8 cellular contexts compared by ENCODE assay signal in genomic region chr1:231421616-231421970, GRCh38. TPM values are rescaled to one million over a fixed set of nuclear protein-coding genes. Genes with fewer than 3 reads are reported as not detected.
DNase-seq lines count a peak whose midpoint lies in the region; ATAC-seq and TF ChIP-seq lines count a peak whose summit lies in the region.

No MANE protein-coding gene starts in this region.

- H3K36me3 Mint-ChIP-seq in activated CD8-positive, alpha-beta memory T cell treated with anti-CD3 and anti-CD28 coated beads, Interleukin-2, amount 10 ng/mL, durations not matched to agents 7 days and 5 days: peaks cover 29% of the 10 kb centered on the region
- peaks cover 28% of the 10 kb centered on the region for H3K36me3 Mint-ChIP-seq in activated naive CD8-positive, alpha-beta T cell treated with anti-CD3 and anti-CD28 coated beads for 36 hours
- no peaks in the 10 kb centered on the region for H3K36me3 Mint-ChIP-seq in progenitor cell of endocrine pancreas (ENCODE audit: insufficient read depth)

- H3K27me3 Mint-ChIP-seq in activated CD8-positive, alpha-beta memory T cell treated with anti-CD3 and anti-CD28 coated beads, Interleukin-2, amount 10 ng/mL, durations not matched to agents 7 days and 5 days: peaks cover 24% of the 10 kb centered on the region
- H3K27me3 Mint-ChIP-seq in activated naive CD8-positive, alpha-beta T cell treated with anti-CD3 and anti-CD28 coated beads for 36 hours: no peaks in the 10 kb centered on the region
- H3K27me3 Mint-ChIP-seq in progenitor cell of endocrine pancreas: no peaks in the 10 kb centered on the region

- peak overlapping the region; percentile 73 for H3K27ac Mint-ChIP-seq in activated CD8-positive, alpha-beta memory T cell treated with anti-CD3 and anti-CD28 coated beads, Interleukin-2, amount 10 ng/mL, durations not matched to agents 7 days and 5 days
- peak overlapping the region; percentile 45 for H3K27ac Mint-ChIP-seq in activated naive CD8-positive, alpha-beta T cell treated with anti-CD3 and anti-CD28 coated beads for 36 hours
- peak overlapping the region; percentile 47 for H3K27ac Mint-ChIP-seq in progenitor cell of endocrine pancreas

- no peak for TF ChIP-seq CTCF in HFF-Myc (IDR thresholded peaks at IDR 0.05; ENCODE audit: low read depth, low read length, missing control alignments)
- TF ChIP-seq CTCF in progenitor cell of endocrine pancreas (IDR thresholded peaks at IDR 0.05; ENCODE audit: unreplicated experiment): no peak

- H3K4me3 Mint-ChIP-seq in activated CD8-positive, alpha-beta memory T cell treated with anti-CD3 and anti-CD28 coated beads, Interleukin-2, amount 10 ng/mL, durations not matched to agents 7 days and 5 days: peak overlapping the region; percentile 88
- peak overlapping the region; percentile 73 for H3K4me3 Mint-ChIP-seq in activated naive CD8-positive, alpha-beta T cell treated with anti-CD3 and anti-CD28 coated beads for 36 hours
- peak overlapping the region; percentile 74 for H3K4me3 Mint-ChIP-seq in progenitor cell of endocrine pancreas (ENCODE audit: low read depth)

- peaks cover 46% of the 10 kb centered on the region for H3K4me1 Mint-ChIP-seq in activated CD8-positive, alpha-beta memory T cell treated with anti-CD3 and anti-CD28 coated beads, Interleukin-2, amount 10 ng/mL, durations not matched to agents 7 days and 5 days
- H3K4me1 Mint-ChIP-seq in activated naive CD8-positive, alpha-beta T cell treated with anti-CD3 and anti-CD28 coated beads for 36 hours: peaks cover 34% of the 10 kb centered on the region
- peaks cover 43% of the 10 kb centered on the region for H3K4me1 Mint-ChIP-seq in progenitor cell of endocrine pancreas (ENCODE audit: low read depth)

- H3K9me3 Mint-ChIP-seq in activated CD8-positive, alpha-beta memory T cell treated with anti-CD3 and anti-CD28 coated beads, Interleukin-2, amount 10 ng/mL, durations not matched to agents 7 days and 5 days (ENCODE audit: low read depth): no peaks in the 10 kb centered on the region
- H3K9me3 Mint-ChIP-seq in activated naive CD8-positive, alpha-beta T cell treated with anti-CD3 and anti-CD28 coated beads for 36 hours: no peaks in the 10 kb centered on the region
- H3K9me3 Mint-ChIP-seq in progenitor cell of endocrine pancreas (ENCODE audit: low read depth): no peaks in the 10 kb centered on the region

- CTCF ChIA-PET in activated CD8-positive, alpha-beta memory T cell treated with anti-CD3 and anti-CD28 coated beads, Interleukin-2, amount 10 ng/mL, durations not matched to agents 7 days and 5 days (lab: Charles Lee): interaction anchor here (0.8 to 1.8 kb wide), 7 partner anchors 24 to 190 kb away, joined by 3 to 4 read pairs (median 3); partner anchors contain the start of genes EXOC8 and SPRTN

- peak overlapping the region; percentile 88 for H3K4me3 ChIP-seq in HFF-Myc (replicated peaks; ENCODE audit: low read depth, low read length)

- intact Hi-C loops in left cardiac atrium (cut with DNase I): no loop called here

- DNase-seq in activated CD8-positive, alpha-beta memory T cell treated with anti-CD3 and anti-CD28 coated beads, Interleukin-2, amount 10 ng/mL, durations not matched to agents 7 days and 5 days: peak; percentile 58
- DNase-seq in activated CD8-positive, alpha-beta memory T cell treated with anti-CD3 and anti-CD28 coated beads for 24 hours: no peak
- DNase-seq in HFF-Myc (ENCODE audit: extremely low read depth, low read depth) (no peak), NCI-H460 (ENCODE audit: extremely low read depth, low read depth) (peak; percentile 28), left cardiac atrium (peak; percentile 55), progenitor cell of endocrine pancreas (ENCODE audit: low spot score, unreplicated experiment) (no peak), T1000 (lab: John Stamatoyannopoulos, UW) (no peak)
- DNase-seq in activated naive CD8-positive, alpha-beta T cell treated with anti-CD3 and anti-CD28 coated beads for 36 hours: no peak

- peak; percentile 41 for ATAC-seq in activated CD8-positive, alpha-beta memory T cell treated with anti-CD3 and anti-CD28 coated beads, Interleukin-2, amount 10 ng/mL, durations not matched to agents 7 days and 5 days
- peak; percentile 47 to 56 for ATAC-seq in left cardiac atrium

RNA-seq across cellular contexts. Expression of gene EGLN1, which starts 0.5 kb away (rescaled TPM):
- total RNA-seq in activated CD8-positive, alpha-beta memory T cell treated with anti-CD3 and anti-CD28 coated beads, Interleukin-2, amount 10 ng/mL, durations not matched to agents 7 days and 5 days: 10 to 100 TPM; 22.3 to 30.1 TPM
- 70.0 and 77.3 TPM in 2 replicates for total RNA-seq in NCI-H460 (2014; rRNA removed; shearing (Covaris generic))
- polyA plus RNA-seq in NCI-H460 (2014; cell fraction: nucleus; rRNA removed): 19.0 and 21.3 TPM in 2 replicates
- 10 to 100 TPM; 36.3 to 37.8 TPM for total RNA-seq in activated naive CD8-positive, alpha-beta T cell treated with anti-CD3 and anti-CD28 coated beads for 36 hours
- total RNA-seq in left cardiac atrium: 10 to 100 TPM; 53.6 to 85.0 TPM
- total RNA-seq in progenitor cell of endocrine pancreas: 18.3 and 19.9 TPM in 2 replicates

Comparison
In these comparisons a context has a peak if more than half of its experiments do, and no peak if none do; other contexts are left out.
1. DNase-seq: peak in activated CD8-positive, alpha-beta memory T cell treated with anti-CD3 and anti-CD28 coated beads, Interleukin-2, amount 10 ng/mL, durations not matched to agents 7 days and 5 days (single experiment), NCI-H460 (single experiment) and left cardiac atrium (single experiment); none in activated CD8-positive, alpha-beta memory T cell treated with anti-CD3 and anti-CD28 coated beads for 24 hours (single experiment), HFF-Myc (single experiment), activated naive CD8-positive, alpha-beta T cell treated with anti-CD3 and anti-CD28 coated beads for 36 hours (single experiment), progenitor cell of endocrine pancreas (single experiment) and T1000 (single experiment).
2. Peak in every context shown above with its lines, with median percentiles within 50 percentile points of each other: H3K27ac Mint-ChIP-seq and H3K4me3 Mint-ChIP-seq.